In the genomic region with DNA sequence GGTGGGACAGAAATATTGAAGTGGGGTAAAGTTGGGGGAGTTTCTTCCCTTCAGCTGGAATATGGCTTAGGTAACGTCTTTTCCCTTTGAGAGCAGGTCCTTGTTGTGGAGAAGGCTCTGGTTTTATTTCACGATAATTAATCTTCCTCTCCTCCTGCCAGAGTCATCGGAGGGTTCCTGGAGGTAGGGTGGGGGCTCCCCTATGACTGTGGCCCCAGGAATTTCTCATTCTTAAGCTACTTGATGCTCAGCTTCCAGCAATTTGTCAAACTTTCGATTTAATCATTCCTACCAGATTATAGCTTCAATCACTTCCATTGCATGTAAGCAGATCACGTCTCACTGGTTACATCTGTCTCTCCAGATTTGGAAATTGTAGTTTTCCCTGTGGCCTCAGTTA, we compare ENCODE assay signal across 29 cellular contexts.
"Had no signal": no experiment of that assay in that cellular context is flagged by ENCODE, and none has a peak within 500 bp of the region (broad histone marks: within the 10 kb centered on the region; RNA-seq: fewer than 3 reads in every experiment).

No MANE protein-coding gene starts in this region.

- H2AFZ ChIP-seq: hepatocyte had no signal

- H3K9me3 ChIP-seq: left ventricle myocardium inferior, mucosa of descending colon, pancreas, prostate gland, suprapubic skin, thoracic aorta, tibial artery, upper lobe of right lung had no signal

- H3K27ac Mint-ChIP-seq: naive thymus-derived CD4-positive, alpha-beta T cell; nephron; stimulated activated effector memory CD8-positive, alpha-beta T cell treated with anti-CD3 and anti-CD28 coated beads, Interleukin-12 subunit alpha, Interleukin-12 subunit beta, amount 100 ng/mL, for 72 hours; stimulated activated naive CD8-positive, alpha-beta T cell treated with anti-CD3 and anti-CD28 coated beads, Interleukin-15, Interleukin-2, amounts not matched to agents 100 ng/mL and 50 ng/mL, for 24 hours had no signal

- H3K4me1 ChIP-seq: left ventricle myocardium inferior, pancreas, prostate gland, suprapubic skin, tibial artery, upper lobe of right lung had no signal

- H3K36me3 Mint-ChIP-seq: stimulated activated effector memory CD8-positive, alpha-beta T cell treated with anti-CD3 and anti-CD28 coated beads, Interleukin-12 subunit alpha, Interleukin-12 subunit beta, amount 100 ng/mL, for 72 hours had no signal

- H3K9me3 Mint-ChIP-seq: naive thymus-derived CD4-positive, alpha-beta T cell; stimulated activated effector memory CD8-positive, alpha-beta T cell treated with anti-CD3 and anti-CD28 coated beads, Interleukin-12 subunit alpha, Interleukin-12 subunit beta, amount 100 ng/mL, for 72 hours; stimulated activated naive CD8-positive, alpha-beta T cell treated with anti-CD3 and anti-CD28 coated beads, Interleukin-15, Interleukin-2, amounts not matched to agents 100 ng/mL and 50 ng/mL, for 24 hours had no signal

- ATAC-seq: mucosa of descending colon; naive thymus-derived CD4-positive, alpha-beta T cell; pancreas; right cardiac atrium; sciatic nerve; stimulated activated effector memory CD8-positive, alpha-beta T cell treated with anti-CD3 and anti-CD28 coated beads, Interleukin-12 subunit alpha, Interleukin-12 subunit beta, amount 100 ng/mL, for 72 hours; upper lobe of right lung had no signal

- H3K27me3 ChIP-seq: hepatocyte, upper lobe of right lung had no signal

- H3K4me1 Mint-ChIP-seq: naive thymus-derived CD4-positive, alpha-beta T cell; nephron; stimulated activated effector memory CD8-positive, alpha-beta T cell treated with anti-CD3 and anti-CD28 coated beads, Interleukin-12 subunit alpha, Interleukin-12 subunit beta, amount 100 ng/mL, for 72 hours had no signal

- DNase-seq: islet precursor cell; left ventricle myocardium inferior; mesendoderm; midbrain; mucosa of descending colon; naive thymus-derived CD4-positive, alpha-beta T cell; nucleus accumbens; pancreas; posterior cingulate gyrus; retina; right cardiac atrium; stimulated activated CD4-positive, alpha-beta T cell treated with anti-CD3 and anti-CD28 coated beads, Interleukin-12 subunit alpha, Interleukin-12 subunit beta, amount 100 ng/mL, for 4 hours; stimulated activated CD4-positive, alpha-beta T cell treated with anti-CD3 and anti-CD28 coated beads, Interleukin-15, amount 100 ng/mL, for 24 hours; stimulated activated CD4-positive, alpha-beta T cell treated with anti-CD3 and anti-CD28 coated beads, Interleukin-2, amount 100 ng/mL, for 24 hours; stimulated activated CD4-positive, alpha-beta T cell treated with anti-CD3 and anti-CD28 coated beads, Interleukin-4, amount 100 ng/mL, for 1 hour; stimulated activated naive CD4-positive, alpha-beta T cell; tibial artery; upper lobe of right lung had no signal

- H3K4me2 ChIP-seq: hepatocyte had no signal

- H3K27ac ChIP-seq: hepatocyte, left ventricle myocardium inferior, pancreas, prostate gland, skin epidermis, suprapubic skin, thoracic aorta, tibial artery, upper lobe of right lung had no signal

- H3K36me3 ChIP-seq: left ventricle myocardium inferior, pancreas, prostate gland, suprapubic skin, thoracic aorta, tibial artery, upper lobe of right lung had no signal

- H3K4me3 Mint-ChIP-seq: naive thymus-derived CD4-positive, alpha-beta T cell; nephron; neural crest cell; stimulated activated effector memory CD8-positive, alpha-beta T cell treated with anti-CD3 and anti-CD28 coated beads, Interleukin-12 subunit alpha, Interleukin-12 subunit beta, amount 100 ng/mL, for 72 hours; stimulated activated naive CD8-positive, alpha-beta T cell treated with anti-CD3 and anti-CD28 coated beads, Interleukin-15, Interleukin-2, amounts not matched to agents 100 ng/mL and 50 ng/mL, for 24 hours had no signal

- H3K4me3 ChIP-seq: hepatocyte, left ventricle myocardium inferior, lung, mucosa of descending colon, pancreas, prostate gland, skin epidermis, suprapubic skin, thoracic aorta, tibial artery, upper lobe of right lung had no signal

- H3K79me2 ChIP-seq: hepatocyte had no signal
